In the genomic region with DNA sequence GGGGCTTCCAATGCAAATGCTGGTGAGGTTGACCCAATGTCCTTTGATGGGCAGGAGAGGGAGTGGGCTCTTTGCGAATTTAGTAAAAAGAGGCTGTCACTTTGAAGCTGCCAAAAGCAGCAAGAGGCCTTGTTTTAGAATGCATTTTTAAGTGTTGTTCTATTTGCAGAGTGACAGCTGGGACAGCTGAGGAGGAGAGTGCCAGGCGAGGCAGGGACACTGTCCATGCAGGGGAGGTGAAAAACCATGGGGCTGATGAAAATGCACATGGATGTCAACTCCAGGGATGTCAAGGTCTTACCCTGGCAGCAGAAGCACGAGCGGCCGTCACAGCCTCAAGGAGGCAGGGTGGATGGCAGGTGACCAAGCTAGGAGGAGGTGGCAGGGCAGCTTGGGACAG, we compare ENCODE assay signal across 18 cellular contexts.
"Had no signal": no experiment of that assay in that cellular context is flagged by ENCODE, and none has a peak within 500 bp of the region (broad histone marks: within the 10 kb centered on the region; RNA-seq: fewer than 3 reads in every experiment).

No MANE protein-coding gene starts in this region.

- H3K27me3 ChIP-seq: brain microvascular endothelial cell, pancreas, testis, transverse colon had no signal

- H3K4me1 ChIP-seq: prostate gland, transverse colon had no signal

- H3K36me3 ChIP-seq: brain microvascular endothelial cell, pancreas, prostate gland, transverse colon had no signal

- ATAC-seq: naive thymus-derived CD4-positive, alpha-beta T cell; pancreas; stimulated activated naive CD8-positive, alpha-beta T cell treated with anti-CD3 and anti-CD28 coated beads, Interleukin-15, Interleukin-2, amounts not matched to agents 100 U/mL and 50 U/mL, for 24 hours had no signal

- H3K27ac ChIP-seq: brain microvascular endothelial cell, pancreas, prostate gland, skin epidermis, testis, transverse colon had no signal

- DNase-seq: activated CD4-positive, alpha-beta T cell treated with anti-CD3 and anti-CD28 coated beads for 48 hours; activated CD4-positive, alpha-beta T cell treated with anti-CD3 and anti-CD28 coated beads, Interleukin-2, amount 50 U/mL, for 48 hours; activated CD8-positive, alpha-beta memory T cell treated with anti-CD3 and anti-CD28 coated beads for 24 hours; activated gamma-delta T cell; activated naive CD4-positive, alpha-beta T cell treated with anti-CD3 and anti-CD28 coated beads, Interleukin-2, amount 10 ng/mL, durations not matched to agents 7 days and 5 days; activated naive CD8-positive, alpha-beta T cell treated with anti-CD3 and anti-CD28 coated beads, Interleukin-2, amount 10 ng/mL, durations not matched to agents 7 days and 5 days; brain microvascular endothelial cell; central memory CD4-positive, alpha-beta T cell; mammary epithelial cell; naive thymus-derived CD4-positive, alpha-beta T cell; pancreas; stimulated activated CD4-positive, alpha-beta T cell treated with anti-CD3 and anti-CD28 coated beads, Interleukin-12 subunit alpha, Interleukin-12 subunit beta, amount 100 ng/mL, for 4 hours; stimulated activated CD4-positive, alpha-beta T cell treated with anti-CD3 and anti-CD28 coated beads, Interleukin-4, amount 100 ng/mL, for 1 hour; stimulated activated naive CD8-positive, alpha-beta T cell treated with anti-CD3 and anti-CD28 coated beads, Interleukin-15, Interleukin-2, amounts not matched to agents 100 U/mL and 50 U/mL, for 24 hours; testis; transverse colon had no signal

- H3K9me3 ChIP-seq: pancreas, prostate gland, testis, transverse colon had no signal

- H3K4me3 ChIP-seq: pancreas, prostate gland, skin epidermis, testis, transverse colon had no signal
